Comparison of ENCODE assay signal across 12 cellular contexts in the genomic region with DNA sequence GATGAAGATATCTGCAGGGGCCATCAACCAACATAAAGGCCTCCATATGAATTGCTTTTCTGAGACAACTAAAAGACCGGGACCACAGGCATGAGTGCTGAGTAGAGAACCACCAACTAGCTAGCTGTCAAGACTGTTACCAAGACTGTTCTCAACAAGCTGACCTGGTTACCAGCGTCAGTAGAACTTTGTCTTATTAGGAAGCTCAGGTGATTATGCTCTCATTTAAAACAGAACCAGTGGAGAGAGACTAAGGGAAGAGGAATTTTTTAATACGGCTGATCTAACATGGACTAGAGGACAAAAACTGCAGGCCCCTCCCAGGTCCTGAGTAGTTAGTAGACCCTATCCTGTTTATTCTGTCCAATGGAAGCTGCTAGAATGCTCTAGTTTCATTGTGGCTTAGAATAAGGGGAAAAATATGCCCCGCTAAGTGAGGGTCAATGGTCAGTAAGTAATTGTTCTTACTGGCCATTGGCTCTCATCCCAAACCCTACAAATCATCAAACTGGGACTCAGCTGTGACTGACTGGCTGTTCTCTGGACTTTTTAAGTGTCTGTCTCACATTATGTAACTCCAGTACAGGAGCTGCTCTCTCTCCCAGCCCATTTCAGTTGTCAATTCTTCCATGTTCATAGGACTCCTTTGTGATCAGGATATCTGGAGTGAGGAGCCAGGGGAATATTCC. TPM values are rescaled to one million over a fixed set of nuclear protein-coding genes. Genes with fewer than 3 reads are reported as not detected.
DNase-seq lines count a peak whose midpoint lies in the region; ATAC-seq lines count a peak whose summit lies in the region.
"Had no signal": no experiment of that assay in that cellular context is flagged by ENCODE, and none has a peak within 500 bp of the region (broad histone marks: within the 10 kb centered on the region; RNA-seq: fewer than 3 reads in every experiment).

No MANE protein-coding gene starts in this region.

- peaks cover 24% of the 10 kb centered on the region for H3K4me1 Mint-ChIP-seq in activated T-cell treated with anti-CD3 and anti-CD28 coated beads, Interleukin-2, amount 50 U/mL, for 24 hours (ENCODE audit: low read depth)
- peaks cover 22% of the 10 kb centered on the region for H3K4me1 Mint-ChIP-seq in activated T-cell treated with anti-CD3 and anti-CD28 coated beads, Interleukin-2, amount 50 U/mL, for 4 hours (ENCODE audit: low read depth)
- peaks cover 22 to 40% of the 10 kb centered on the region in 2 donors for H3K4me1 Mint-ChIP-seq in effector memory CD8-positive, alpha-beta T cell (ENCODE audit: low read depth in 2 of 2)

- no peaks in the 10 kb centered on the region for H3K27me3 Mint-ChIP-seq in activated T-cell treated with anti-CD3 and anti-CD28 coated beads, Interleukin-2, amount 50 U/mL, for 24 hours
- H3K27me3 Mint-ChIP-seq in activated T-cell treated with anti-CD3 and anti-CD28 coated beads, Interleukin-2, amount 50 U/mL, for 4 hours (ENCODE audit: low read depth): no peaks in the 10 kb centered on the region
- H3K27me3 Mint-ChIP-seq in effector memory CD8-positive, alpha-beta T cell: no peaks in the 10 kb centered on the region
- H3K27me3 Mint-ChIP-seq: stimulated activated naive CD8-positive, alpha-beta T cell treated with anti-CD3 and anti-CD28 coated beads, Interleukin-15, Interleukin-2, amounts not matched to agents 100 ng/mL and 50 ng/mL, for 24 hours had no signal

- peak overlapping the region; percentile 44 for H3K27ac Mint-ChIP-seq in activated T-cell treated with anti-CD3 and anti-CD28 coated beads, Interleukin-2, amount 50 U/mL, for 24 hours
- H3K27ac Mint-ChIP-seq in effector memory CD8-positive, alpha-beta T cell: peak overlapping the region; percentile 39 to 61
- H3K27ac Mint-ChIP-seq: stimulated activated naive CD8-positive, alpha-beta T cell treated with anti-CD3 and anti-CD28 coated beads, Interleukin-15, Interleukin-2, amounts not matched to agents 100 ng/mL and 50 ng/mL, for 24 hours had no signal

- no peak for ATAC-seq in activated T-cell treated with anti-CD3 and anti-CD28 coated beads, Interleukin-2, amount 50 U/mL, for 4 hours
- ATAC-seq in effector memory CD8-positive, alpha-beta T cell (replicated peaks): no peak

- H3K36me3 Mint-ChIP-seq in activated T-cell treated with anti-CD3 and anti-CD28 coated beads, Interleukin-2, amount 50 U/mL, for 24 hours (ENCODE audit: low read depth): peaks cover 50% of the 10 kb centered on the region
- H3K36me3 Mint-ChIP-seq in activated T-cell treated with anti-CD3 and anti-CD28 coated beads, Interleukin-2, amount 50 U/mL, for 4 hours (ENCODE audit: insufficient read depth): peaks cover 10% of the 10 kb centered on the region
- peaks cover 50% of the 10 kb centered on the region for H3K36me3 Mint-ChIP-seq in effector memory CD8-positive, alpha-beta T cell (ENCODE audit: insufficient read depth)

- no peak for DNase-seq in activated T-cell treated with anti-CD3 and anti-CD28 coated beads, Interleukin-2, amount 50 U/mL, for 24 hours
- no peak for DNase-seq in activated T-cell treated with anti-CD3 and anti-CD28 coated beads, Interleukin-2, amount 50 U/mL, for 4 hours
- no peak for DNase-seq in effector memory CD8-positive, alpha-beta T cell
- peak; percentile 74 for DNase-seq in medulla oblongata (ENCODE audit: extremely low spot score)
- no peak for DNase-seq in GF-D8 (lab: John Stamatoyannopoulos, UW)
- DNase-seq in AG08395 (ENCODE audit: low spot score): no peak
- no peak for DNase-seq in RPMI8226
- DNase-seq: activated CD8-positive, alpha-beta memory T cell treated with anti-CD3 and anti-CD28 coated beads for 24 hours; stimulated activated CD4-positive, alpha-beta T cell treated with anti-CD3 and anti-CD28 coated beads, Interleukin-2, amount 100 ng/mL, for 48 hours had no signal

- H3K9me3 Mint-ChIP-seq in activated T-cell treated with anti-CD3 and anti-CD28 coated beads, Interleukin-2, amount 50 U/mL, for 24 hours: no peaks in the 10 kb centered on the region
- no peaks in the 10 kb centered on the region for H3K9me3 Mint-ChIP-seq in activated T-cell treated with anti-CD3 and anti-CD28 coated beads, Interleukin-2, amount 50 U/mL, for 4 hours
- H3K9me3 Mint-ChIP-seq in effector memory CD8-positive, alpha-beta T cell: no peaks in the 10 kb centered on the region
- H3K9me3 Mint-ChIP-seq: stimulated activated naive CD8-positive, alpha-beta T cell treated with anti-CD3 and anti-CD28 coated beads, Interleukin-15, Interleukin-2, amounts not matched to agents 100 ng/mL and 50 ng/mL, for 24 hours; T-helper 1 cell treated with Interleukin-12 subunit alpha and Interleukin-12 subunit beta and Interleukin-4 antibody, amounts not matched to agents 30 μg/mL and 1 μg/mL, for 36 hours had no signal

- H3K4me3 Mint-ChIP-seq in activated T-cell treated with anti-CD3 and anti-CD28 coated beads, Interleukin-2, amount 50 U/mL, for 24 hours: no peak overlapping the region
- H3K4me3 Mint-ChIP-seq in activated T-cell treated with anti-CD3 and anti-CD28 coated beads, Interleukin-2, amount 50 U/mL, for 4 hours: no peak overlapping the region
- no peak overlapping the region for H3K4me3 Mint-ChIP-seq in effector memory CD8-positive, alpha-beta T cell
- H3K4me3 Mint-ChIP-seq: stimulated activated naive CD8-positive, alpha-beta T cell treated with anti-CD3 and anti-CD28 coated beads, Interleukin-15, Interleukin-2, amounts not matched to agents 100 ng/mL and 50 ng/mL, for 24 hours; T-helper 1 cell treated with Interleukin-12 subunit alpha and Interleukin-12 subunit beta and Interleukin-4 antibody, amounts not matched to agents 30 μg/mL and 1 μg/mL, for 36 hours had no signal

- H3K27ac ChIP-seq in temporal lobe (ENCODE audit: low read depth, low read length): peak overlapping the region; percentile 91

RNA-seq across cellular contexts. Expression of a gene that starts 3.8 kb away (rescaled TPM):
- 100 to 1,000 TPM; 103 to 116 (median 112) TPM for total RNA-seq in activated T-cell treated with anti-CD3 and anti-CD28 coated beads, Interleukin-2, amount 50 U/mL, for 4 hours
- 28.0 TPM for total RNA-seq in temporal lobe

RNA-seq across cellular contexts. Expression of a gene that starts 46.1 kb away (rescaled TPM):
- total RNA-seq in activated T-cell treated with anti-CD3 and anti-CD28 coated beads, Interleukin-2, amount 50 U/mL, for 4 hours: 1 to 10 TPM in 2 of 3 donors, under 1 TPM in 1; 0.55 to 1.3 (median 1.2) TPM
- 49.2 TPM for total RNA-seq in temporal lobe

Comparison
In these comparisons a context has a peak if more than half of its experiments do, and no peak if none do; other contexts are left out.
1. RNA of a gene that starts 46.1 kb away (total RNA-seq): 49.2 TPM in temporal lobe (single experiment); 0.55 to 1.3 TPM in activated T-cell treated with anti-CD3 and anti-CD28 coated beads, Interleukin-2, amount 50 U/mL, for 4 hours; every median in the first group is over 10 times any median in the second.